Comparison of ENCODE assay signal across 8 cellular contexts in genomic region chr2:213021971-213022899, GRCh38.
DNase-seq lines count a peak whose midpoint lies in the region; ATAC-seq and TF ChIP-seq lines count a peak whose summit lies in the region.

No MANE protein-coding gene starts in this region.

- peak; percentile 84 for ATAC-seq in HG02840 (IDR thresholded peaks at IDR 0.05; ENCODE audit: low FRiP score, unreplicated experiment)
- ATAC-seq in activated CD8-positive, alpha-beta T cell treated with anti-CD3 and anti-CD28 coated beads for 36 hours, result peak; percentile 93

- peaks cover 30% of the 10 kb centered on the region for H3K4me1 Mint-ChIP-seq in activated CD8-positive, alpha-beta T cell treated with anti-CD3 and anti-CD28 coated beads for 36 hours (ENCODE audit: low read depth)

- peaks cover 8% of the 10 kb centered on the region for H3K27me3 Mint-ChIP-seq in activated CD8-positive, alpha-beta T cell treated with anti-CD3 and anti-CD28 coated beads for 36 hours

- intact Hi-C loops in activated CD8-positive, alpha-beta T cell treated with anti-CD3 and anti-CD28 coated beads for 36 hours (cut with micrococcal nuclease), result loop anchor here (5.0 kb wide), 1 partner anchor 65 kb away; no protein-coding TSS in a partner anchor

- H3K9me3 Mint-ChIP-seq in activated CD8-positive, alpha-beta T cell treated with anti-CD3 and anti-CD28 coated beads for 36 hours, result peaks cover 3% of the 10 kb centered on the region

- H3K4me3 Mint-ChIP-seq in activated CD8-positive, alpha-beta T cell treated with anti-CD3 and anti-CD28 coated beads for 36 hours, result peak overlapping the region; percentile 2

- CTCF ChIA-PET in activated CD8-positive, alpha-beta T cell treated with anti-CD3 and anti-CD28 coated beads for 36 hours (lab: Charles Lee), result interaction anchor here (1.0 to 1.1 kb wide), 4 partner anchors 12 to 133 kb away, joined by 3 read pairs; no protein-coding TSS in a partner anchor

- DNase-seq in activated T-cell treated with anti-CD3 and anti-CD28 coated beads for 48 hours (ENCODE audit: low read depth), result peak; percentile 8
- DNase-seq in activated T-cell treated with anti-CD3 and anti-CD28 coated beads, Interleukin-2, amount 50 U/mL, for 1 hour, result no peak
- DNase-seq in activated CD8-positive, alpha-beta T cell treated with anti-CD3 and anti-CD28 coated beads for 36 hours, result peak; percentile 45
- DNase-seq in stimulated activated CD8-positive, alpha-beta memory T cell treated with anti-CD3 and anti-CD28 coated beads, Interleukin-4, amount 100 ng/mL, for 48 hours, result peak; percentile 39
- DNase-seq in OCI-M1 (lab: John Stamatoyannopoulos, UW), result no peak
- no peak for DNase-seq in SK-N-DZ (ENCODE audit: low spot score)
- no peak for DNase-seq in cerebellum (ENCODE audit: low spot score)

- POLR2A ChIA-PET in activated CD8-positive, alpha-beta T cell treated with anti-CD3 and anti-CD28 coated beads for 36 hours (lab: Charles Lee), result interaction anchor here (0.8 to 1.7 kb wide), 3 partner anchors 27 to 130 kb away, joined by 3 to 5 read pairs (median 4); no protein-coding TSS in a partner anchor

- no peak for TF ChIP-seq CTCF in activated CD8-positive, alpha-beta T cell treated with anti-CD3 and anti-CD28 coated beads for 36 hours (IDR thresholded peaks at IDR 0.05)

- peak overlapping the region; percentile 68 for H3K27ac Mint-ChIP-seq in activated CD8-positive, alpha-beta T cell treated with anti-CD3 and anti-CD28 coated beads for 36 hours

- peaks cover 16% of the 10 kb centered on the region for H3K36me3 Mint-ChIP-seq in activated CD8-positive, alpha-beta T cell treated with anti-CD3 and anti-CD28 coated beads for 36 hours (ENCODE audit: low read depth)

Comparison
In these comparisons a context has a peak if more than half of its experiments do, and no peak if none do; other contexts are left out.
1. DNase-seq: peak in activated T-cell treated with anti-CD3 and anti-CD28 coated beads for 48 hours (single experiment), activated CD8-positive, alpha-beta T cell treated with anti-CD3 and anti-CD28 coated beads for 36 hours (single experiment) and stimulated activated CD8-positive, alpha-beta memory T cell treated with anti-CD3 and anti-CD28 coated beads, Interleukin-4, amount 100 ng/mL, for 48 hours (single experiment); none in activated T-cell treated with anti-CD3 and anti-CD28 coated beads, Interleukin-2, amount 50 U/mL, for 1 hour (single experiment), OCI-M1 (single experiment), SK-N-DZ (single experiment) and cerebellum (single experiment).